In genomic region chr3:124967964-124968363, GRCh38 we compare ENCODE assay signal across 20 cellular contexts. TPM values are rescaled to one million over a fixed set of nuclear protein-coding genes. Genes with fewer than 3 reads are reported as not detected.
A peak's percentile ranks its signal among the peaks of the same experiment; 100 is the strongest.
DNase-seq lines count a peak whose midpoint lies in the region; ATAC-seq and TF ChIP-seq lines count a peak whose summit lies in the region.
"Had no signal": no experiment of that assay in that cellular context is flagged by ENCODE, and none has a peak within 500 bp of the region (broad histone marks: within the 10 kb centered on the region; RNA-seq: fewer than 3 reads in every experiment).

No MANE protein-coding gene starts in this region.

- H3K9me3 ChIP-seq in sigmoid colon, result no peaks in the 10 kb centered on the region
- H3K9me3 ChIP-seq: Caco-2, SJSA1 had no signal

- H3K4me1 ChIP-seq in sigmoid colon, result no peaks in the 10 kb centered on the region
- H3K4me1 ChIP-seq: SJSA1 had no signal

- H3K36me3 Mint-ChIP-seq in dendritic cell treated with granulocyte-macrophage colony-stimulating factor and Interleukin-4, amounts not matched to agents 40 ng/mL and 50 ng/mL, for 4 days (ENCODE audit: low read depth), result peaks cover 37% of the 10 kb centered on the region
- H3K36me3 Mint-ChIP-seq in nephron progenitor cell (ENCODE audit: low read depth), result peaks cover 5% of the 10 kb centered on the region

- peaks cover 66% of the 10 kb centered on the region for H3K4me1 Mint-ChIP-seq in dendritic cell treated with granulocyte-macrophage colony-stimulating factor and Interleukin-4, amounts not matched to agents 40 ng/mL and 50 ng/mL, for 4 days (ENCODE audit: low read depth)
- peaks cover 25% of the 10 kb centered on the region for H3K4me1 Mint-ChIP-seq in nephron progenitor cell

- peak overlapping the region; percentile 27 to 43 (median 32) for H3K27ac ChIP-seq in sigmoid colon
- H3K27ac ChIP-seq: 22Rv1, PC-9, SJSA1 had no signal

- TF ChIP-seq CTCF in sigmoid colon (IDR thresholded peaks at IDR 0.05) (no peak), nephron progenitor cell (IDR thresholded peaks at IDR 0.05) (no peak)

- no peak overlapping the region for H3K4me3 ChIP-seq in sigmoid colon
- H3K4me3 ChIP-seq: PC-9, SJSA1 had no signal

- TF ChIP-seq POLR2A in sigmoid colon (IDR thresholded peaks at IDR 0.05), result no peak

- TF ChIP-seq EP300 in sigmoid colon (IDR thresholded peaks at IDR 0.05), result no peak

- DNase-seq in NCI-H2171 treated with DMSO at 0.1 percent for 48 hours (lab: John Stamatoyannopoulos, UW) (peak; percentile 44), NCI-H2171 (lab: John Stamatoyannopoulos, UW) (no peak), sigmoid colon (no peak), NK-92 (lab: John Stamatoyannopoulos, UW; ENCODE audit: unreplicated experiment) (no peak), NCI-H2227 treated with DMSO at 0.1 percent for 48 hours (lab: John Stamatoyannopoulos, UW) (no peak), nephron progenitor cell (no peak)
- DNase-seq: AML-193, Caco-2, GDM1, KG1, NCI-H1105 treated with DMSO at 0.1 percent for 48 hours, NCI-H1694, NCI-H2107, NCI-H345, NCI-H524 treated with DMSO at 0.1 percent for 48 hours, PC-9 had no signal

- peaks cover 6 to 49% (median 15%) of the 10 kb centered on the region in 4 donors for H3K36me3 ChIP-seq in sigmoid colon

- intact Hi-C loops in dendritic cell treated with granulocyte-macrophage colony-stimulating factor and Interleukin-4, amounts not matched to agents 40 ng/mL and 50 ng/mL, for 4 days (cut with micrococcal nuclease), result loop anchor here (2.0 to 5.0 kb wide), 2 partner anchors 17 to 41 kb away; no protein-coding TSS in a partner anchor
- intact Hi-C loops in sigmoid colon (cut with DNase I), result no loop called here

- no peak for ATAC-seq in GM18498 (IDR thresholded peaks at IDR 0.05; ENCODE audit: unreplicated experiment)

- H3K4me3 Mint-ChIP-seq in dendritic cell treated with granulocyte-macrophage colony-stimulating factor and Interleukin-4, amounts not matched to agents 40 ng/mL and 50 ng/mL, for 4 days, result no peak overlapping the region
- no peak overlapping the region for H3K4me3 Mint-ChIP-seq in nephron progenitor cell

- no peaks in the 10 kb centered on the region for H3K27me3 ChIP-seq in sigmoid colon
- H3K27me3 ChIP-seq: SJSA1 had no signal

- H3K9me3 Mint-ChIP-seq in dendritic cell treated with granulocyte-macrophage colony-stimulating factor and Interleukin-4, amounts not matched to agents 40 ng/mL and 50 ng/mL, for 4 days, result no peaks in the 10 kb centered on the region
- no peaks in the 10 kb centered on the region for H3K9me3 Mint-ChIP-seq in nephron progenitor cell

- H3K27me3 Mint-ChIP-seq in dendritic cell treated with granulocyte-macrophage colony-stimulating factor and Interleukin-4, amounts not matched to agents 40 ng/mL and 50 ng/mL, for 4 days, result no peaks in the 10 kb centered on the region
- H3K27me3 Mint-ChIP-seq in nephron progenitor cell (ENCODE audit: low read depth, poor library complexity), result peaks cover 4% of the 10 kb centered on the region

- peak overlapping the region; percentile 93 for H3K27ac Mint-ChIP-seq in dendritic cell treated with granulocyte-macrophage colony-stimulating factor and Interleukin-4, amounts not matched to agents 40 ng/mL and 50 ng/mL, for 4 days
- H3K27ac Mint-ChIP-seq in nephron progenitor cell, result no peak overlapping the region

- WGBS in sigmoid colon, 2 donors, result 79 to 81% methylated on average over 10 of the region's 10 CpGs

RNA-seq across cellular contexts. Expression of gene MUC13, which starts 33.4 kb away (rescaled TPM):
- 1 to 10 TPM in 1 of 4 donors, not detected in 3; 1.4 TPM for total RNA-seq in sigmoid colon
- polyA plus RNA-seq in sigmoid colon, result 100 to 1,000 TPM in 2 of 3 donors, 10 to 100 TPM in 1; 81.7 to 440 (median 156) TPM
- total RNA-seq: PC-9, SJSA1 had no signal
